17 cellular contexts compared by ENCODE assay signal in genomic region chr7:21702303-21702702, GRCh38.
DNase-seq lines count a peak whose midpoint lies in the region; ATAC-seq and TF ChIP-seq lines count a peak whose summit lies in the region.
"Had no signal": no experiment of that assay in that cellular context is flagged by ENCODE, and none has a peak within 500 bp of the region (broad histone marks: within the 10 kb centered on the region; RNA-seq: fewer than 3 reads in every experiment).

No MANE protein-coding gene starts in this region.

- H3K27ac ChIP-seq in IMR-90 (ENCODE audit: insufficient read depth, low read length) (no peak overlapping the region), stomach (no peak overlapping the region)
- H3K27ac ChIP-seq: BLaER1, C4-2B had no signal

- H2AK9ac ChIP-seq in IMR-90 (replicated peaks; ENCODE audit: low read depth, low read length, poor library complexity): no peak overlapping the region

- no peak overlapping the region for H3K9ac ChIP-seq in IMR-90 (ENCODE audit: low read depth, low read length)
- H3K9ac ChIP-seq: BLaER1 had no signal

- no peak for ATAC-seq in IMR-90 (ENCODE audit: low read depth)
- ATAC-seq: CD8-positive, alpha-beta T cell had no signal

- POLR2A ChIA-PET in Caco-2 (lab: Charles Lee) (no interaction called here), IMR-90 (lab: Charles Lee; ENCODE audit: unreplicated experiment) (no interaction called here)

- no TSS peak for BruUV-seq in Caco-2 (replicated peaks; lab: Mats Ljungman, UMichigan)
- BruUV-seq in IMR-90 (replicated peaks; lab: Mats Ljungman, UMichigan): no TSS peak

- DNase-seq in Caco-2 (no peak), IMR-90 (no peak), nephron progenitor cell (no peak), RKO (ENCODE audit: low spot score) (no peak), head of caudate nucleus (no peak), stomach (no peak)
- DNase-seq: Calu3; CD4-positive, CD25-positive, alpha-beta regulatory T cell; CD8-positive, alpha-beta T cell; DMS53; DMS79 treated with DMSO at 0.1 percent for 48 hours; GOT3; HFFc6 had no signal

- H4K5ac ChIP-seq in IMR-90 (ENCODE audit: low read depth, low read length): no peak overlapping the region

- H3K4me1 Mint-ChIP-seq in Caco-2 (ENCODE audit: low read depth, unreplicated experiment) (no peaks in the 10 kb centered on the region), nephron progenitor cell (no peaks in the 10 kb centered on the region)
- H3K4me1 Mint-ChIP-seq: B cell had no signal

- TF ChIP-seq CTCF in Caco-2 (IDR thresholded peaks at IDR 0.05; ENCODE audit: insufficient read depth in 1 of 2, low read depth in 1 of 2, low read length in 1 of 2, severe bottlenecking in 1 of 2, unreplicated experiment in 1 of 2): no peak
- no peak for TF ChIP-seq CTCF in IMR-90 (conservative IDR thresholded peaks at IDR 0.05; ENCODE audit: low read depth, low read length)
- TF ChIP-seq CTCF in nephron progenitor cell (IDR thresholded peaks at IDR 0.05): no peak
- TF ChIP-seq CTCF in stomach (IDR thresholded peaks at IDR 0.05): no peak

- no peak overlapping the region for H3K23ac ChIP-seq in IMR-90 (ENCODE audit: low read depth, low read length)

- no peaks in the 10 kb centered on the region for H3K79me1 ChIP-seq in IMR-90 (ENCODE audit: low read depth in 1 of 2, low read length in 2 of 2)

- H3K4me1 ChIP-seq in Caco-2 (no peaks in the 10 kb centered on the region), IMR-90 (ENCODE audit: control insufficient read depth, insufficient read depth, low read length) (no peaks in the 10 kb centered on the region), stomach (no peaks in the 10 kb centered on the region)
- H3K4me1 ChIP-seq: BLaER1, HAP-1 had no signal

- H4K20me1 ChIP-seq in IMR-90 (ENCODE audit: insufficient read depth, low read length): no peaks in the 10 kb centered on the region
- H4K20me1 ChIP-seq: BLaER1 had no signal

- TF ChIP-seq EP300 in stomach (IDR thresholded peaks at IDR 0.05): no peak

- H3K4me3 ChIP-seq in Caco-2 (ENCODE audit: low read depth, low read length) (no peak overlapping the region), IMR-90 (ENCODE audit: insufficient read depth, low read depth, low read length) (no peak overlapping the region), stomach (no peak overlapping the region)
- H3K4me3 ChIP-seq: BLaER1, HAP-1 had no signal

- H3K27me3 ChIP-seq in Caco-2 (replicated peaks; ENCODE audit: control insufficient read depth, insufficient read depth, low read length) (no peaks in the 10 kb centered on the region), IMR-90 (ENCODE audit: control insufficient read depth, insufficient read depth, low read length) (no peaks in the 10 kb centered on the region), stomach (no peaks in the 10 kb centered on the region)
- H3K27me3 ChIP-seq: BLaER1 had no signal

- H3K9me3 Mint-ChIP-seq in Caco-2 (ENCODE audit: unreplicated experiment): no peaks in the 10 kb centered on the region
- H3K9me3 Mint-ChIP-seq in nephron progenitor cell: no peaks in the 10 kb centered on the region
- H3K9me3 Mint-ChIP-seq: CD8-positive, alpha-beta T cell had no signal

- H3K9me1 ChIP-seq in IMR-90 (ENCODE audit: insufficient read depth, low read length): no peaks in the 10 kb centered on the region

- H3K27me3 Mint-ChIP-seq in Caco-2 (ENCODE audit: insufficient read depth, unreplicated experiment) (no peaks in the 10 kb centered on the region), nephron progenitor cell (ENCODE audit: low read depth, poor library complexity) (no peaks in the 10 kb centered on the region)

- TF ChIP-seq POLR2A in IMR-90 (IDR thresholded peaks at IDR 0.05; ENCODE audit: low read depth, low read length) (no peak), stomach (IDR thresholded peaks at IDR 0.05) (no peak)

- dilution Hi-C loops in IMR-90 (cut with HindIII; ENCODE audit: low sequenced_read_pairs, unreplicated experiment): no loop called here

- no peak overlapping the region for H2BK120ac ChIP-seq in IMR-90 (ENCODE audit: low read depth, low read length)

- H3K36me3 Mint-ChIP-seq in Caco-2 (ENCODE audit: insufficient read depth, unreplicated experiment): no peaks in the 10 kb centered on the region
- H3K36me3 Mint-ChIP-seq in nephron progenitor cell (ENCODE audit: low read depth): no peaks in the 10 kb centered on the region
- H3K36me3 Mint-ChIP-seq: CD4-positive, CD25-positive, alpha-beta regulatory T cell; CD8-positive, alpha-beta T cell had no signal

- WGBS in IMR-90 (ENCODE audit: extremely low coverage in 2 of 2, insufficient read length in 1 of 2), 2 experiments: 0% methylated on average over 1 of the region's 3 CpGs; no CpG with 5 or more reads in 1 of the 2 experiments
- WGBS in stomach, 5 donors: 56 to 79% (median 77%) methylated on average over 3 of the region's 3 CpGs

- no peak overlapping the region for H3K4ac ChIP-seq in IMR-90 (ENCODE audit: low read depth, low read length)

- H4K91ac ChIP-seq in IMR-90 (ENCODE audit: insufficient read depth, low read depth, low read length): no peak overlapping the region

- no peak overlapping the region for H2BK20ac ChIP-seq in IMR-90 (ENCODE audit: low read depth, low read length)

- H3K9me3 ChIP-seq in Caco-2 (no peaks in the 10 kb centered on the region), IMR-90 (ENCODE audit: control insufficient read depth, insufficient read depth, low read length) (peaks cover 2% of the 10 kb centered on the region; the same call in 1 of the 2 replicates), stomach (no peaks in the 10 kb centered on the region)
- H3K9me3 ChIP-seq: BLaER1, HAP-1 had no signal

- no peak overlapping the region for H3K4me3 Mint-ChIP-seq in Caco-2 (ENCODE audit: unreplicated experiment)
- no peak overlapping the region for H3K4me3 Mint-ChIP-seq in nephron progenitor cell
- H3K4me3 Mint-ChIP-seq: B cell; CD4-positive, CD25-positive, alpha-beta regulatory T cell; CD8-positive, alpha-beta T cell; HFFc6 had no signal

- no peak for TF ChIP-seq RAD21 in IMR-90 (IDR thresholded peaks at IDR 0.05; ENCODE audit: low read length)

- in situ Hi-C loops in IMR-90 (cut with MboI; ENCODE audit: low sequenced_read_pairs): no loop called here

- no peak overlapping the region for H3K4me2 ChIP-seq in IMR-90 (ENCODE audit: low read depth, low read length)
- H3K4me2 ChIP-seq: BLaER1 had no signal

- H3K56ac ChIP-seq in IMR-90 (ENCODE audit: extremely low read depth, insufficient read depth, low read length): no peak overlapping the region

- no peak overlapping the region for H2BK5ac ChIP-seq in IMR-90 (ENCODE audit: low read depth, low read length, poor library complexity, severe bottlenecking)

- no peak overlapping the region for H3K18ac ChIP-seq in IMR-90 (ENCODE audit: low read depth, low read length)

- H2BK15ac ChIP-seq in IMR-90 (ENCODE audit: low read depth, low read length): no peak overlapping the region

- no peak overlapping the region for H4K8ac ChIP-seq in IMR-90 (ENCODE audit: low read depth in 2 of 2, low read length in 2 of 2)

- H3K27ac Mint-ChIP-seq in Caco-2 (ENCODE audit: unreplicated experiment) (peak overlapping the region; percentile 8), nephron progenitor cell (peak overlapping the region; percentile 30)
- H3K27ac Mint-ChIP-seq: B cell; CD4-positive, CD25-positive, alpha-beta regulatory T cell; CD8-positive, alpha-beta T cell; HFFc6 had no signal

- intact Hi-C loops in Caco-2 (cut with micrococcal nuclease; ENCODE audit: unreplicated experiment) (no loop called here), IMR-90 (cut with micrococcal nuclease) (no loop called here), head of caudate nucleus (cut with DNase I) (no loop called here), stomach (cut with DNase I; ENCODE audit: low total_unique reads) (no loop called here)

- H3K36me3 ChIP-seq in Caco-2 (ENCODE audit: control insufficient read depth, insufficient read depth, low read length): no peaks in the 10 kb centered on the region
- no peaks in the 10 kb centered on the region for H3K36me3 ChIP-seq in IMR-90 (ENCODE audit: control insufficient read depth, insufficient read depth, low read length)
- H3K36me3 ChIP-seq in stomach: no peaks in the 10 kb centered on the region
- H3K36me3 ChIP-seq: BLaER1, HAP-1 had no signal

- H2AFZ ChIP-seq in IMR-90 (replicated peaks; ENCODE audit: low read length, poor library complexity): no peak overlapping the region

- no peak overlapping the region for H2AK5ac ChIP-seq in IMR-90 (ENCODE audit: low read depth, low read length)

- H3K14ac ChIP-seq in IMR-90 (replicated peaks; ENCODE audit: low read depth, low read length): no peak overlapping the region

- CTCF ChIA-PET in Caco-2 (lab: Charles Lee) (no interaction called here), IMR-90 (lab: Yijun Ruan, JAX) (no interaction called here)

TF ChIP-seq in IMR-90, 13 proteins besides CTCF, POLR2A, EP300 and RAD21:
- peak; percentile 66 for TF ChIP-seq MAFK (IDR thresholded peaks at IDR 0.05; ENCODE audit: low read depth, low read length)
- TF ChIP-seq, protein P1, sequence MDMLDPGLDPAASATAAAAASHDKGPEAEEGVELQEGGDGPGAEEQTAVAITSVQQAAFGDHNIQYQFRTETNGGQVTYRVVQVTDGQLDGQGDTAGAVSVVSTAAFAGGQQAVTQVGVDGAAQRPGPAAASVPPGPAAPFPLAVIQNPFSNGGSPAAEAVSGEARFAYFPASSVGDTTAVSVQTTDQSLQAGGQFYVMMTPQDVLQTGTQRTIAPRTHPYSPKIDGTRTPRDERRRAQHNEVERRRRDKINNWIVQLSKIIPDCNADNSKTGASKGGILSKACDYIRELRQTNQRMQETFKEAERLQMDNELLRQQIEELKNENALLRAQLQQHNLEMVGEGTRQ (IDR thresholded peaks at IDR 0.05; ENCODE audit: low read depth, low read length): no peak
